In genomic region chr16:24523569-24523968, GRCh38 we compare ENCODE assay signal across 24 cellular contexts. TPM values are rescaled to one million over a fixed set of nuclear protein-coding genes. Genes with fewer than 3 reads are reported as not detected.
DNase-seq lines count a peak whose midpoint lies in the region; ATAC-seq, FAIRE-seq and TF ChIP-seq lines count a peak whose summit lies in the region.
"Had no signal": no experiment of that assay in that cellular context is flagged by ENCODE, and none has a peak within 500 bp of the region (broad histone marks: within the 10 kb centered on the region; RNA-seq: fewer than 3 reads in every experiment).

No MANE protein-coding gene starts in this region.

- H3K9me1 ChIP-seq in K562 (ENCODE audit: control insufficient read depth, insufficient read depth, low read length) = no peaks in the 10 kb centered on the region

- no peak for TF ChIP-seq POLR2A in K562 (conservative IDR thresholded peaks at IDR 0.05)

- in situ Hi-C loops in K562 (cut with MboI) (no loop called here), KBM-7 (cut with MboI; ENCODE audit: low pct_unique_long_range_greater_than_20kb, low sequenced_read_pairs) (loop anchor here (25.0 kb wide), 1 partner anchor 786 kb away; no protein-coding TSS in a partner anchor)

- no peak overlapping the region for H2AFZ ChIP-seq in K562 (ENCODE audit: low read depth, low read length)

- H3K36me3 Mint-ChIP-seq in HFFc6 (ENCODE audit: low read depth) = no peaks in the 10 kb centered on the region
- H3K36me3 Mint-ChIP-seq in naive thymus-derived CD8-positive, alpha-beta T cell = no peaks in the 10 kb centered on the region

- H3K9me3 ChIP-seq in BE2C (no peaks in the 10 kb centered on the region), K562 (replicated peaks; ENCODE audit: control insufficient read depth, insufficient read depth, low read depth, low read length) (no peaks in the 10 kb centered on the region), mesodermal cell (ENCODE audit: control insufficient read depth, low read length) (no peaks in the 10 kb centered on the region)
- H3K9me3 ChIP-seq: esophagus muscularis mucosa, gastroesophageal sphincter, HAP-1, Peyer's patch, SJSA1 had no signal

- peaks cover 5% of the 10 kb centered on the region for H3K27me3 Mint-ChIP-seq in HFFc6 (ENCODE audit: insufficient read depth)
- peaks cover 0 to 3% (median 0%) of the 10 kb centered on the region in 5 donors for H3K27me3 Mint-ChIP-seq in naive thymus-derived CD8-positive, alpha-beta T cell
- H3K27me3 Mint-ChIP-seq: T-helper 17 cell had no signal

- H3K4me3 Mint-ChIP-seq in HFFc6 = no peak overlapping the region
- H3K4me3 Mint-ChIP-seq in naive thymus-derived CD8-positive, alpha-beta T cell = no peak overlapping the region
- H3K4me3 Mint-ChIP-seq: activated B cell treated with CpG ODN at 0.5 μM for 24 hours, T-helper 17 cell had no signal

- DNase-seq in BE2C (peak; percentile 45), HFFc6 (no peak), K562 (ENCODE audit: extremely low read depth in 1 of 4, low spot score in 3 of 4) (peak in 3 of 4 experiments; percentile 19 to 22 (median 21)), KBM-7 (no peak)
- no peak for DNase-seq in naive thymus-derived CD8-positive, alpha-beta T cell
- DNase-seq: activated B cell treated with CpG ODN at 0.5 μM for 24 hours; activated CD4-positive, alpha-beta T cell treated with anti-CD3 and anti-CD28 coated beads, Interleukin-2, amount 50 U/mL, for 48 hours; activated effector memory CD4-positive, alpha-beta T cell treated with Interleukin-2 at 50 U/mL for 16 hours; effector CD4-positive, alpha-beta T cell; mammary epithelial cell; MV-4-11; NCI-H187 treated with DMSO at 0.1 percent for 48 hours; NCI-H345; Peyer's patch; T-helper 17 cell had no signal

- H3K27ac ChIP-seq in K562 (ENCODE audit: extremely low read depth, low read depth, low read length) (no peak overlapping the region), mesodermal cell (ENCODE audit: low read depth, low read length, severe bottlenecking) (peak overlapping the region; percentile 51)
- H3K27ac ChIP-seq: esophagus muscularis mucosa, gastroesophageal sphincter, KMS-11, Peyer's patch, SJSA1 had no signal

- H3K4me1 Mint-ChIP-seq in HFFc6 (ENCODE audit: low read depth) = peaks cover 16% of the 10 kb centered on the region
- H3K4me1 Mint-ChIP-seq in naive thymus-derived CD8-positive, alpha-beta T cell = no peaks in the 10 kb centered on the region
- H3K4me1 Mint-ChIP-seq: activated B cell treated with CpG ODN at 0.5 μM for 24 hours, T-helper 17 cell had no signal

- no peak overlapping the region for H3K27ac Mint-ChIP-seq in HFFc6
- no peak overlapping the region for H3K27ac Mint-ChIP-seq in naive thymus-derived CD8-positive, alpha-beta T cell
- H3K27ac Mint-ChIP-seq: activated B cell treated with CpG ODN at 0.5 μM for 24 hours, T-helper 17 cell had no signal

- WGBS in K562 (ENCODE audit: insufficient coverage, low coverage, missing lambda C conversion rate) = 9% methylated on average over 8 of the region's 8 CpGs
- WGBS in mesodermal cell (ENCODE audit: insufficient coverage in 2 of 2), 2 experiments = 59 to 64% methylated on average over 6 of the region's 8 CpGs

- TF ChIP-seq RAD21 in K562 (CRISPR knock-in tag; conservative IDR thresholded peaks at IDR 0.05 in 1 of 2, IDR thresholded peaks at IDR 0.05 in 1 of 2) = no peak

- no peak overlapping the region for H3K4me3 ChIP-seq in BE2C (ENCODE audit: low read depth, low read length)
- H3K4me3 ChIP-seq in K562 = no peak overlapping the region
- H3K4me3 ChIP-seq in mesodermal cell (ENCODE audit: extremely low read depth, insufficient read depth, low read length, poor library complexity, severe bottlenecking) = no peak overlapping the region
- H3K4me3 ChIP-seq: esophagus muscularis mucosa, gastroesophageal sphincter, HAP-1, Peyer's patch, SJSA1 had no signal

- POLR2A ChIA-PET in K562 (lab: Yijun Ruan, JAX) = interaction anchor here (1.2 kb wide), 1 partner anchor 16 kb away, joined by 4 read pairs; no protein-coding TSS in a partner anchor
- POLR2A ChIA-PET in naive thymus-derived CD8-positive, alpha-beta T cell (lab: Charles Lee) = no interaction called here

- no peak overlapping the region for H3K4me2 ChIP-seq in K562 (ENCODE audit: insufficient read depth, low read length)
- H3K4me2 ChIP-seq: KMS-11 had no signal

- TF ChIP-seq EP300 in K562 (IDR thresholded peaks at IDR 0.05; ENCODE audit: low read length) = no peak

- no peaks in the 10 kb centered on the region for H3K9me3 Mint-ChIP-seq in HFFc6
- H3K9me3 Mint-ChIP-seq in naive thymus-derived CD8-positive, alpha-beta T cell = no peaks in the 10 kb centered on the region
- H3K9me3 Mint-ChIP-seq: activated B cell treated with CpG ODN at 0.5 μM for 24 hours had no signal

- H3K9ac ChIP-seq in K562 (ENCODE audit: insufficient read depth in 1 of 2, low read depth in 2 of 2, low read length in 2 of 2) = no peak overlapping the region
- H3K9ac ChIP-seq: KMS-11 had no signal

- no TSS peak for BruUV-seq in K562 (replicated peaks; lab: Mats Ljungman, UMichigan)

- no peaks in the 10 kb centered on the region for H3K79me2 ChIP-seq in K562 (ENCODE audit: control insufficient read depth, insufficient read depth, low read length)

- intact Hi-C loops in K562 (cut with micrococcal nuclease) = no loop called here

- CTCF ChIA-PET in K562 (lab: Yijun Ruan, JAX; ENCODE audit: low intra/inter-chr PET ratio) = interaction anchor here (0.6 kb wide), 1 partner anchor 58 kb away, joined by 3 read pairs; no protein-coding TSS in a partner anchor

- FAIRE-seq in K562 (lab: Jason Lieb, UNC) = no peak
- FAIRE-seq: urothelium cell line had no signal

- H3K27me3 ChIP-seq in BE2C (no peaks in the 10 kb centered on the region), K562 (ENCODE audit: control insufficient read depth in 2 of 2, insufficient read depth in 2 of 2, low read length in 2 of 2) (peaks cover 15 to 32% of the 10 kb centered on the region in 2 experiments; a peak in 4 of 5 replicates)
- H3K27me3 ChIP-seq: Peyer's patch, SJSA1 had no signal

- ATAC-seq in K562 (peak; percentile 83), GM19351 (IDR thresholded peaks at IDR 0.05; ENCODE audit: unreplicated experiment) (no peak), GM21381 (IDR thresholded peaks at IDR 0.05; ENCODE audit: unreplicated experiment) (no peak)
- no peak for ATAC-seq in naive thymus-derived CD8-positive, alpha-beta T cell
- ATAC-seq: gastroesophageal sphincter, T-helper 17 cell had no signal

- no peak for TF ChIP-seq CTCF in BE2C (IDR thresholded peaks at IDR 0.05; ENCODE audit: low read depth, low read length)
- 0 out of 2 replicates have a peak, but pooled peaks have one; percentile 12 for TF ChIP-seq CTCF in HFFc6 (IDR thresholded peaks at IDR 0.05)
- TF ChIP-seq CTCF in K562 (IDR thresholded peaks at IDR 0.05 in 2 of 3, conservative IDR thresholded peaks at IDR 0.05 in 1 of 3; ENCODE audit: insufficient read depth in 2 of 3, low read depth in 1 of 3, low read length in 3 of 3) = no peak

- H4K20me1 ChIP-seq in K562 (replicated peaks; ENCODE audit: control insufficient read depth, insufficient read depth, low read length) = no peaks in the 10 kb centered on the region

- H3K36me3 ChIP-seq in BE2C = no peaks in the 10 kb centered on the region
- H3K36me3 ChIP-seq in K562 (ENCODE audit: control insufficient read depth, insufficient read depth, low read length) = no peaks in the 10 kb centered on the region
- no peaks in the 10 kb centered on the region for H3K36me3 ChIP-seq in mesodermal cell (ENCODE audit: control insufficient read depth, insufficient read depth, low read length)
- H3K36me3 ChIP-seq: esophagus muscularis mucosa, gastroesophageal sphincter, HAP-1, Peyer's patch, SJSA1 had no signal

- H3K4me1 ChIP-seq in BE2C = peaks cover 4% of the 10 kb centered on the region; the same call in 1 of the 2 replicates
- 0 out of 5 replicates have a peak, but pooled peaks cover 0 to 3% of the 10 kb centered on the region in 2 experiments for H3K4me1 ChIP-seq in K562 (replicated peaks in 1 of 2; ENCODE audit: control insufficient read depth in 2 of 2, insufficient read depth in 2 of 2, low read length in 2 of 2)
- peaks cover 12% of the 10 kb centered on the region for H3K4me1 ChIP-seq in mesodermal cell (ENCODE audit: control insufficient read depth, insufficient read depth, low read length, poor library complexity, severe bottlenecking)
- H3K4me1 ChIP-seq: esophagus muscularis mucosa, gastroesophageal sphincter, HAP-1, Peyer's patch had no signal

RNA-seq across cellular contexts. Expression of gene RBBP6, which starts 15.8 kb away (rescaled TPM):
- 50.3 TPM for polyA plus RNA-seq in BE2C (2012; ENCODE audit: insufficient read depth, insufficient read length, low read depth)
- 10 to 100 TPM; 25.5 to 31.1 (median 29.4) TPM for total RNA-seq in HFFc6 (2021; fragmentation: NEBNext Ultra II Directional; extraction: Animal tissue kit (Norgen Biotek cat#: 25700))
- 112 and 269 TPM in 2 replicates for total RNA-seq in K562 (2011; cell fraction: chromatin; rRNA removed; ENCODE audit: low replicate concordance)
- total RNA-seq in K562 (2011; cell fraction: nucleolus; rRNA removed) = 67.9 and 77.8 TPM in 2 replicates
- 144 and 226 TPM in 2 replicates for total RNA-seq in K562 (2011; cell fraction: nucleoplasm; rRNA removed)
- 19.2 and 24.5 TPM in 2 replicates for total RNA-seq in K562 (2014; rRNA removed)
- 40.2 and 43.0 TPM in 2 replicates for total RNA-seq in K562 (2014; rRNA removed; fragmentation: Illumina TruSeq; extraction: Trizol)
- total RNA-seq in K562 (2015; rRNA removed; fragmentation: Illumina TruSeq; extraction: Trizol) = 42.5 and 42.7 TPM in 2 replicates
- 61.0 and 63.4 TPM in 2 replicates for total RNA-seq in K562 (2021)
- polyA plus RNA-seq in K562 (2011; rRNA removed) = 73.5 and 76.6 TPM in 2 replicates
- 14.9 and 20.6 TPM in 2 replicates for polyA plus RNA-seq in K562 (2011; cell fraction: cytosol; rRNA removed)
- 105 and 129 TPM in 2 replicates for polyA plus RNA-seq in K562 (2011; cell fraction: nucleus; rRNA removed)
- 36.1 and 39.9 TPM in 2 replicates for polyA plus RNA-seq in K562 (2012)
- 45.4 and 57.2 TPM in 2 replicates for polyA plus RNA-seq in K562 (2014; fragmentation: Illumina TruSeq; extraction: Trizol)
- 10 to 100 TPM; 21.9 to 25.6 TPM for polyA plus RNA-seq in K562 (2014; fragmentation: Nextera tagmentation; extraction: Ambion mirVana)
- 53.5 and 58.1 TPM in 2 replicates for polyA plus RNA-seq in K562 (2014; rRNA removed)
- polyA minus RNA-seq in K562 (2011; rRNA and poly(A)+ RNA removed) = 81.8 and 106 TPM in 2 replicates
- polyA minus RNA-seq in K562 (2011; cell fraction: cytosol; rRNA and poly(A)+ RNA removed) = 21.7 and 24.2 TPM in 2 replicates
- polyA minus RNA-seq in K562 (2011; cell fraction: nucleus; rRNA and poly(A)+ RNA removed) = 92.5 and 164 TPM in 2 replicates
- polyA plus RNA-seq in mesodermal cell (2013, experiment 1 of 2) = 59.0 TPM
- 64.6 TPM for polyA plus RNA-seq in mesodermal cell (2013, experiment 2 of 2)
- total RNA-seq in naive thymus-derived CD8-positive, alpha-beta T cell = 100 to 1,000 TPM; 114 to 115 TPM
- polyA plus RNA-seq in naive thymus-derived CD8-positive, alpha-beta T cell = 10 to 100 TPM; 15.7 to 20.5 (median 16.1) TPM

Comparison
In these comparisons a context has a peak if more than half of its experiments do, and no peak if none do; other contexts are left out.
1. DNase-seq: peak in BE2C (single experiment) and K562 (3 of 4); none in HFFc6 (single experiment), naive thymus-derived CD8-positive, alpha-beta T cell (0 of 10) and KBM-7 (single experiment).